11 cellular contexts compared by ENCODE assay signal in the genomic region with DNA sequence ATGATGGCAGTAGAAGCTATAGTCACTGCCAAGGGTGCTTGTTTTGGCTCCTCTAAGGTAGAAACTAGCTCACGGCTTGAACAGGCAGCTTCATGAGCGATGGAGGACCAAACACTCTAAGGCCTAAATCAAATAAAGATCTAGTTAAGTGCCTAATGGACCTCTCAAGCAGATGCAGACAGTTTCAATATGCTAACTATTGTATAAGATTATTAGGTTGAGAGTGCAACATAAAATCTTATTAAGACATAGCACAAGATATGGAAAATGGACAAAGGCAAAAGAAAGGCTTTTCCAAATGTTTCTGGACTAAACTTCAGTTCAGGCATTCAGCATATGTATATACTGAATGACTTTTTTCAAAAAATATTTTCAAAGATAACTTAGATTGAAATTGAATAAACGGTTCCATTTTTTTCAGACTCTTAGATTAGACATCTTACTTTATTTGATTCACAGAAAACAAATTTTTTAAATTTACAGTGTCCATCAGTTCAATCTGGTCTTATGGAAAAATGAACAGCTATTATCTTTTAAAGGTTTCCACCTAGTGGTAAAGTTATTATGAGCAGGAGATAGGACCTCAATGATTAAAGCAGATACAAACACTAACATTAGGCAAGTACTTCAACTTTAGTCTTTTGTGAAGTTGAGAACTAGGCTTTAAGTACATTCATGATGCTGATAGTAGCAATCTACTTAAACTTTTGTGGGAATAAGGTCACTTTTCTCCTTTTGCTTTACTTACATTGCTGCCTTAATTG.
DNase-seq lines count a peak whose midpoint lies in the region; TF ChIP-seq lines count a peak whose summit lies in the region.
"Had no signal": no experiment of that assay in that cellular context is flagged by ENCODE, and none has a peak within 500 bp of the region (broad histone marks: within the 10 kb centered on the region; RNA-seq: fewer than 3 reads in every experiment).

No MANE protein-coding gene starts in this region.

- TF ChIP-seq POLR2A in breast epithelium (IDR thresholded peaks at IDR 0.05): no peak

- peak; percentile 54 for TF ChIP-seq CTCF in MCF 10A (IDR thresholded peaks at IDR 0.05; ENCODE audit: unreplicated experiment)
- no peak for TF ChIP-seq CTCF in breast epithelium (IDR thresholded peaks at IDR 0.05)

- H3K9me3 ChIP-seq in breast epithelium: no peaks in the 10 kb centered on the region
- H3K9me3 ChIP-seq: neutrophil had no signal

- H3K4me3 Mint-ChIP-seq in MCF 10A (ENCODE audit: unreplicated experiment): no peak overlapping the region
- no peak overlapping the region for H3K4me3 Mint-ChIP-seq in activated naive CD4-positive, alpha-beta T cell treated with anti-CD3 and anti-CD28 coated beads for 36 hours
- H3K4me3 Mint-ChIP-seq in activated CD4-positive, alpha-beta memory T cell treated with anti-CD3 and anti-CD28 coated beads, Interleukin-2, amount 10 ng/mL, durations not matched to agents 7 days and 5 days: no peak overlapping the region

- no peak overlapping the region for H3K4me3 ChIP-seq in breast epithelium

- H3K27ac Mint-ChIP-seq in MCF 10A (ENCODE audit: low read depth, unreplicated experiment): no peak overlapping the region
- no peak overlapping the region for H3K27ac Mint-ChIP-seq in activated naive CD4-positive, alpha-beta T cell treated with anti-CD3 and anti-CD28 coated beads for 36 hours
- no peak overlapping the region for H3K27ac Mint-ChIP-seq in activated CD4-positive, alpha-beta memory T cell treated with anti-CD3 and anti-CD28 coated beads, Interleukin-2, amount 10 ng/mL, durations not matched to agents 7 days and 5 days

- H3K36me3 Mint-ChIP-seq in MCF 10A (ENCODE audit: insufficient read depth, unreplicated experiment): no peaks in the 10 kb centered on the region
- H3K36me3 Mint-ChIP-seq in activated naive CD4-positive, alpha-beta T cell treated with anti-CD3 and anti-CD28 coated beads for 36 hours (ENCODE audit: low read depth): no peaks in the 10 kb centered on the region
- H3K36me3 Mint-ChIP-seq in activated CD4-positive, alpha-beta memory T cell treated with anti-CD3 and anti-CD28 coated beads, Interleukin-2, amount 10 ng/mL, durations not matched to agents 7 days and 5 days (ENCODE audit: low read depth): no peaks in the 10 kb centered on the region

- in situ Hi-C loops in T47D (cut with HindIII; ENCODE audit: low pct_unique_long_range_greater_than_20kb, low sequenced_read_pairs): no loop called here

- CTCF ChIA-PET in MCF 10A (lab: Yijun Ruan, JAX): interaction anchor here (0.6 to 5.0 kb wide), 38 partner anchors 9 to 1110 kb away, joined by 3 to 69 read pairs (median 4); no protein-coding TSS in a partner anchor
- CTCF ChIA-PET in activated naive CD4-positive, alpha-beta T cell treated with anti-CD3 and anti-CD28 coated beads for 36 hours (lab: Charles Lee): no interaction called here
- CTCF ChIA-PET in activated CD4-positive, alpha-beta memory T cell treated with anti-CD3 and anti-CD28 coated beads, Interleukin-2, amount 10 ng/mL, durations not matched to agents 7 days and 5 days (lab: Charles Lee): no interaction called here

- no TSS peak for BruUV-seq in MCF 10A (replicated peaks; lab: Mats Ljungman, UMichigan)

- no peaks in the 10 kb centered on the region for H3K27me3 Mint-ChIP-seq in MCF 10A (ENCODE audit: insufficient read depth, unreplicated experiment)
- no peaks in the 10 kb centered on the region for H3K27me3 Mint-ChIP-seq in activated naive CD4-positive, alpha-beta T cell treated with anti-CD3 and anti-CD28 coated beads for 36 hours (ENCODE audit: low read depth)
- H3K27me3 Mint-ChIP-seq in activated CD4-positive, alpha-beta memory T cell treated with anti-CD3 and anti-CD28 coated beads, Interleukin-2, amount 10 ng/mL, durations not matched to agents 7 days and 5 days: no peaks in the 10 kb centered on the region

- H3K9me3 Mint-ChIP-seq in MCF 10A (ENCODE audit: unreplicated experiment): no peaks in the 10 kb centered on the region
- H3K9me3 Mint-ChIP-seq in activated naive CD4-positive, alpha-beta T cell treated with anti-CD3 and anti-CD28 coated beads for 36 hours: no peaks in the 10 kb centered on the region
- peaks cover 7% of the 10 kb centered on the region for H3K9me3 Mint-ChIP-seq in activated CD4-positive, alpha-beta memory T cell treated with anti-CD3 and anti-CD28 coated beads, Interleukin-2, amount 10 ng/mL, durations not matched to agents 7 days and 5 days

- DNase-seq in MCF 10A (ENCODE audit: unreplicated experiment) (peak; percentile 42), breast epithelium (ENCODE audit: low spot score in 2 of 2) (no peak), Kasumi-1 (lab: John Stamatoyannopoulos, UW) (peak; percentile 42 to 57), T47D (ENCODE audit: low read depth in 1 of 2, low spot score in 1 of 2) (peak; percentile 26 to 55), DMS79 treated with DMSO at 0.1 percent for 48 hours (lab: John Stamatoyannopoulos, UW) (no peak), iPS-NIHi11 (ENCODE audit: low spot score) (no peak)
- DNase-seq in activated naive CD4-positive, alpha-beta T cell treated with anti-CD3 and anti-CD28 coated beads for 36 hours: no peak
- no peak for DNase-seq in activated CD4-positive, alpha-beta memory T cell treated with anti-CD3 and anti-CD28 coated beads, Interleukin-2, amount 10 ng/mL, durations not matched to agents 7 days and 5 days
- DNase-seq: aorta, NCI-H2227 treated with DMSO at 0.1 percent for 48 hours had no signal

- POLR2A ChIA-PET in MCF 10A (lab: Yijun Ruan, JAX): interaction anchor here (0.5 to 0.7 kb wide), 5 partner anchors 9 to 936 kb away, joined by 3 read pairs; no protein-coding TSS in a partner anchor
- POLR2A ChIA-PET in activated CD4-positive, alpha-beta memory T cell treated with anti-CD3 and anti-CD28 coated beads, Interleukin-2, amount 10 ng/mL, durations not matched to agents 7 days and 5 days (lab: Charles Lee): no interaction called here

- no peaks in the 10 kb centered on the region for H3K4me1 Mint-ChIP-seq in MCF 10A (ENCODE audit: insufficient read depth, unreplicated experiment)
- H3K4me1 Mint-ChIP-seq in activated naive CD4-positive, alpha-beta T cell treated with anti-CD3 and anti-CD28 coated beads for 36 hours (ENCODE audit: low read depth): no peaks in the 10 kb centered on the region
- H3K4me1 Mint-ChIP-seq in activated CD4-positive, alpha-beta memory T cell treated with anti-CD3 and anti-CD28 coated beads, Interleukin-2, amount 10 ng/mL, durations not matched to agents 7 days and 5 days: no peaks in the 10 kb centered on the region

- intact Hi-C loops in MCF 10A (cut with micrococcal nuclease): loop anchor here (1.0 to 5.0 kb wide), 7 partner anchors 169 to 1109 kb away; no protein-coding TSS in a partner anchor
- intact Hi-C loops in breast epithelium (cut with DNase I; ENCODE audit: low total_unique reads): no loop called here
- intact Hi-C loops in activated naive CD4-positive, alpha-beta T cell treated with anti-CD3 and anti-CD28 coated beads for 36 hours (cut with micrococcal nuclease): loop anchor here (2.0 kb wide), 2 partner anchors 660 to 1106 kb away; no protein-coding TSS in a partner anchor

- H3K27me3 ChIP-seq in breast epithelium: no peaks in the 10 kb centered on the region
- H3K27me3 ChIP-seq: neutrophil had no signal

- H3K36me3 ChIP-seq in breast epithelium: no peaks in the 10 kb centered on the region
- H3K36me3 ChIP-seq: neutrophil had no signal

- no peaks in the 10 kb centered on the region for H3K4me1 ChIP-seq in breast epithelium

- no peak overlapping the region for H3K27ac ChIP-seq in breast epithelium
- H3K27ac ChIP-seq: neutrophil had no signal

Comparison
In these comparisons a context has a peak if more than half of its experiments do, and no peak if none do; other contexts are left out.
1. DNase-seq: peak in MCF 10A (single experiment), Kasumi-1 (2 of 2) and T47D (2 of 2); none in breast epithelium (0 of 2), DMS79 treated with DMSO at 0.1 percent for 48 hours (single experiment), iPS-NIHi11 (single experiment), activated naive CD4-positive, alpha-beta T cell treated with anti-CD3 and anti-CD28 coated beads for 36 hours (single experiment) and activated CD4-positive, alpha-beta memory T cell treated with anti-CD3 and anti-CD28 coated beads, Interleukin-2, amount 10 ng/mL, durations not matched to agents 7 days and 5 days (single experiment).